In the genomic region with DNA sequence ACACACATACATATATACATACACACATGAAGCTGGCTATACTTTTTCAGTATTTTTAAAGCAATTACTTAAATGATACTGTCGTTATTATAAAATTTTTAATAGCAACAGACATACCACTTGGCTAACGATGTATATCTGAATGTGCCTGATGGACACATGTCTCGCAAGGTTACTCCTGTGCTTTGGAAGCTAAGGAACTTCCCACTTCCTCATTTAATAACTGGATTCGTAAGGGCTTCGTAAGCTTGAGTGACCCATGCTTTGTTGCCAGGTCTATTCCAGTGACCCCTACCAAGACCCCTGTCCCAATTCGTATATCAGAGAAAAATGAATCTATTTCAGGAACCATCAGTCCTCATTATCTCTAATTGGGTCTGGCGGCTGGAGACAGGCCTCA, we compare ENCODE assay signal across 33 cellular contexts. TPM values are rescaled to one million over a fixed set of nuclear protein-coding genes. Genes with fewer than 3 reads are reported as not detected.
"Had no signal": no experiment of that assay in that cellular context is flagged by ENCODE, and none has a peak within 500 bp of the region (broad histone marks: within the 10 kb centered on the region; RNA-seq: fewer than 3 reads in every experiment).

No MANE protein-coding gene starts in this region.

- H3K4me1 ChIP-seq: left lung, lower lobe of right lung, parathyroid adenoma, psoas muscle, right atrium auricular region, right lobe of liver, tibial nerve had no signal

- H3K4me3 ChIP-seq: left lung, lower lobe of right lung, neural progenitor cell, psoas muscle, right atrium auricular region, right lobe of liver, smooth muscle cell, tibial nerve, uterus had no signal

- H3K36me3 ChIP-seq: left lung, lower lobe of right lung, neural progenitor cell, neutrophil, right atrium auricular region, right lobe of liver, tibial nerve, uterus had no signal

- H3K4me3 Mint-ChIP-seq: naive thymus-derived CD8-positive, alpha-beta T cell; nephron progenitor cell; neural progenitor cell; stimulated activated memory B cell treated with anti-CD40 and anti-IgM and Interleukin-4, amounts not matched to agents 10 μg/mL and 1 μg/mL and 100 μg/mL, for 72 hours; stimulated activated naive CD8-positive, alpha-beta T cell treated with anti-CD3 and anti-CD28 coated beads, Interleukin-15, amount 100 ng/mL, for 72 hours had no signal

- H3K79me2 ChIP-seq: parathyroid adenoma had no signal

- H3K9me3 ChIP-seq: left lung, lower lobe of right lung, neutrophil, psoas muscle, right atrium auricular region, right lobe of liver, tibial nerve, uterus had no signal

- FAIRE-seq: kidney had no signal

- H3K27ac Mint-ChIP-seq: naive thymus-derived CD8-positive, alpha-beta T cell; nephron progenitor cell; neural progenitor cell; stimulated activated memory B cell treated with anti-CD40 and anti-IgM and Interleukin-4, amounts not matched to agents 10 μg/mL and 1 μg/mL and 100 μg/mL, for 72 hours; stimulated activated naive CD8-positive, alpha-beta T cell treated with anti-CD3 and anti-CD28 coated beads, Interleukin-15, amount 100 ng/mL, for 72 hours; type B pancreatic cell had no signal

- H3K36me3 Mint-ChIP-seq: naive thymus-derived CD8-positive, alpha-beta T cell; neural progenitor cell; stimulated activated memory B cell treated with anti-CD40 and anti-IgM and Interleukin-4, amounts not matched to agents 10 μg/mL and 1 μg/mL and 100 μg/mL, for 72 hours; type B pancreatic cell had no signal

- H3K9ac ChIP-seq: neural progenitor cell, parathyroid adenoma had no signal

- H2AFZ ChIP-seq: parathyroid adenoma had no signal

- DNase-seq: kidney; left colon; left lung; lower lobe of right lung; mammary epithelial cell; mesenchymal stem cell; naive thymus-derived CD8-positive, alpha-beta T cell; nephron progenitor cell; occipital lobe; psoas muscle; right lobe of liver; stimulated activated CD4-positive, alpha-beta T cell treated with anti-CD3 and anti-CD28 coated beads, Interleukin-1b, Interleukin-23, amount 100 ng/mL, for 48 hours; stimulated activated CD4-positive, alpha-beta T cell treated with anti-CD3 and anti-CD28 coated beads, Interleukin-2, amount 100 ng/mL, for 48 hours; stimulated activated CD4-positive, alpha-beta T cell treated with anti-CD3 and anti-CD28 coated beads, Interleukin-4, amount 100 ng/mL, for 4 hours; stimulated activated CD8-positive, alpha-beta memory T cell treated with anti-CD3 and anti-CD28 coated beads, Interleukin-4, amount 100 ng/mL, for 48 hours; stimulated activated naive CD4-positive, alpha-beta T cell treated with Interleukin-2 at 50 U/mL for 16 hours; stimulated activated naive CD8-positive, alpha-beta T cell treated with anti-CD3 and anti-CD28 coated beads, Interleukin-15, amount 100 ng/mL, for 72 hours; substantia nigra; uterus had no signal

- H3K4me2 ChIP-seq: smooth muscle cell had no signal

- ATAC-seq: left colon; left lung; lower lobe of right lung; naive thymus-derived CD8-positive, alpha-beta T cell; psoas muscle; right lobe of liver; stimulated activated memory B cell treated with anti-CD40 and anti-IgM and Interleukin-4, amounts not matched to agents 10 μg/mL and 1 μg/mL and 100 μg/mL, for 72 hours; stimulated activated naive CD8-positive, alpha-beta T cell treated with anti-CD3 and anti-CD28 coated beads, Interleukin-15, amount 100 ng/mL, for 72 hours had no signal

- H3K4me1 Mint-ChIP-seq: naive thymus-derived CD8-positive, alpha-beta T cell; stimulated activated memory B cell treated with anti-CD40 and anti-IgM and Interleukin-4, amounts not matched to agents 10 μg/mL and 1 μg/mL and 100 μg/mL, for 72 hours; stimulated activated naive CD8-positive, alpha-beta T cell treated with anti-CD3 and anti-CD28 coated beads, Interleukin-15, amount 100 ng/mL, for 72 hours had no signal

- H3K9me3 Mint-ChIP-seq: naive thymus-derived CD8-positive, alpha-beta T cell; nephron progenitor cell; stimulated activated memory B cell treated with anti-CD40 and anti-IgM and Interleukin-4, amounts not matched to agents 10 μg/mL and 1 μg/mL and 100 μg/mL, for 72 hours; stimulated activated naive CD8-positive, alpha-beta T cell treated with anti-CD3 and anti-CD28 coated beads, Interleukin-15, amount 100 ng/mL, for 72 hours; type B pancreatic cell had no signal

- H3K27me3 ChIP-seq: neural progenitor cell, right atrium auricular region, right lobe of liver, tibial nerve, uterus had no signal

- H3K27ac ChIP-seq: left lung, lower lobe of right lung, neural progenitor cell, neutrophil, parathyroid adenoma, psoas muscle, right atrium auricular region, right lobe of liver, tibial nerve had no signal

RNA-seq across cellular contexts. Expression of gene MYO1H, which starts 17.4 kb away (rescaled TPM):
- total RNA-seq: kidney; liver; mammary epithelial cell; mucosa of gallbladder; naive thymus-derived CD8-positive, alpha-beta T cell; osteocyte; posterior vena cava; right lobe of liver; skeletal muscle tissue; ureter; uterus had no signal
- polyA plus RNA-seq: liver; mammary epithelial cell; naive thymus-derived CD8-positive, alpha-beta T cell; psoas muscle had no signal

RNA-seq across cellular contexts. Expression of gene FOXN4, which starts 21.2 kb away (rescaled TPM):
- total RNA-seq: kidney; left colon; left lung; liver; lower lobe of right lung; mammary epithelial cell; mucosa of gallbladder; naive thymus-derived CD8-positive, alpha-beta T cell; osteocyte; posterior vena cava; psoas muscle; right atrium auricular region; skeletal muscle tissue; smooth muscle cell; tibial nerve; ureter; uterus had no signal
- polyA plus RNA-seq: liver, mammary epithelial cell, smooth muscle cell had no signal
